In the genomic region with DNA sequence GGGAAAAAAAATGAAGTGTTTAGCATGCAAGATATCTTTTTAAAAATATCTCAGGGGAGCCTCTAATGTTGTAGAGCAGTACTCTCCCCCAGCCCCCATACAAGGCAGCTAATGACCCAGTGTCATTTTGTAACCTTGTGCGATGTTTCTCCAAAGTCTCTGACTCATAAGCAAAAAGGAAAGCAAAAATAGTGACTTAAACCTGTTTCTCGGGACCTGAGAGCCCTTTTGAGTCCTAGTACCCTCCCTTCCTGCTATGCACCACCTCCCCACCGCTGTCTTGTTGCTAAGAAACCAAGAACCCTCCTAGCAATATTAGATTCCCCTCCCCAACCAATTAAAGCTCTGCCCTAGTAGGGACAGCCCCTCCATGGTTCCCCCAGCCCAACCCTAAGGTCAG, we compare ENCODE assay signal across 9 cellular contexts. TPM values are rescaled to one million over a fixed set of nuclear protein-coding genes. Genes with fewer than 3 reads are reported as not detected.
A peak's percentile ranks its signal among the peaks of the same experiment; 100 is the strongest.
DNase-seq lines count a peak whose midpoint lies in the region; ATAC-seq and TF ChIP-seq lines count a peak whose summit lies in the region.
"Had no signal": no experiment of that assay in that cellular context is flagged by ENCODE, and none has a peak within 500 bp of the region (broad histone marks: within the 10 kb centered on the region; RNA-seq: fewer than 3 reads in every experiment).

No MANE protein-coding gene starts in this region.

- no peak overlapping the region for H4K8ac ChIP-seq in mesenchymal stem cell (ENCODE audit: low read length)

- H3K9me3 Mint-ChIP-seq in WTC11: no peaks in the 10 kb centered on the region

- H3K4me1 Mint-ChIP-seq in WTC11: peaks cover 32% of the 10 kb centered on the region

- peak; percentile 21 for DNase-seq in activated CD4-positive, CD25-positive, alpha-beta regulatory T cell treated with anti-CD3 and anti-CD28 coated beads, Interleukin-2, amount 50 U/mL, for 16 hours (ENCODE audit: low read depth, low spot score)
- DNase-seq in mesenchymal stem cell (peak; percentile 82), occipital lobe (lab: John Stamatoyannopoulos, UW) (no peak), foreskin melanocyte (no peak), brain microvascular endothelial cell (no peak), WTC11 (ENCODE audit: low spot score) (no peak)

- no peak overlapping the region for H2AK5ac ChIP-seq in mesenchymal stem cell (ENCODE audit: low read length, severe bottlenecking)

- H3K4me3 ChIP-seq in mesenchymal stem cell (ENCODE audit: insufficient read depth in 1 of 2, low read depth in 1 of 2, low read length in 2 of 2): peak overlapping the region in 1 of 2 experiments; percentile 38
- H3K4me3 ChIP-seq in brain microvascular endothelial cell (ENCODE audit: low read depth, low read length): no peak overlapping the region

- no peak overlapping the region for H3K27ac ChIP-seq in mesenchymal stem cell (ENCODE audit: low read length, poor library complexity, severe bottlenecking)
- no peak overlapping the region for H3K27ac ChIP-seq in brain microvascular endothelial cell

- peak overlapping the region; percentile 27 for H2BK120ac ChIP-seq in mesenchymal stem cell (ENCODE audit: low read depth, low read length)

- H3K27me3 ChIP-seq in mesenchymal stem cell (ENCODE audit: control insufficient read depth in 1 of 2, insufficient read depth in 1 of 2, low read length in 2 of 2) (peaks cover 0 to 4% of the 10 kb centered on the region in 2 experiments), brain microvascular endothelial cell (replicated peaks) (no peaks in the 10 kb centered on the region)

- no peak for TF ChIP-seq CTCF in brain microvascular endothelial cell (IDR thresholded peaks at IDR 0.05; ENCODE audit: low read depth, low read length, missing control alignments)
- TF ChIP-seq CTCF in WTC11 (IDR thresholded peaks at IDR 0.05): no peak

- peak; percentile 80 for ATAC-seq in GM18909 (IDR thresholded peaks at IDR 0.05; ENCODE audit: poor library complexity, unreplicated experiment)
- peak; percentile 64 for ATAC-seq in HG02840 (IDR thresholded peaks at IDR 0.05; ENCODE audit: low FRiP score, unreplicated experiment)
- no peak for ATAC-seq in WTC11

- H3K27ac Mint-ChIP-seq in WTC11: no peak overlapping the region

- no peaks in the 10 kb centered on the region for H3K79me1 ChIP-seq in mesenchymal stem cell (replicated peaks; ENCODE audit: low read length, poor library complexity, severe bottlenecking)

- H4K91ac ChIP-seq in mesenchymal stem cell (ENCODE audit: low read length): no peak overlapping the region

- H2AFZ ChIP-seq in mesenchymal stem cell (ENCODE audit: low read depth, low read length): no peak overlapping the region

- CTCF ChIA-PET in WTC11 (lab: Charles Lee): interaction anchor here (0.5 to 1.0 kb wide), 2 partner anchors 11 to 15 kb away, joined by 3 to 7 read pairs; no protein-coding TSS in a partner anchor

- 38% methylated on average over 3 of the region's 3 CpGs for WGBS in mesenchymal stem cell

- no peak overlapping the region for H3K23ac ChIP-seq in mesenchymal stem cell (ENCODE audit: low read length in 2 of 2)

- no peak overlapping the region for H3K18ac ChIP-seq in mesenchymal stem cell (ENCODE audit: low read depth in 1 of 2, low read length in 2 of 2)

- H2BK15ac ChIP-seq in mesenchymal stem cell (ENCODE audit: low read depth, poor library complexity, severe bottlenecking): no peak overlapping the region

- no peak overlapping the region for H3K14ac ChIP-seq in mesenchymal stem cell (ENCODE audit: low read length in 2 of 2)

- no peak overlapping the region for H2BK5ac ChIP-seq in mesenchymal stem cell (ENCODE audit: low read depth, low read length, poor library complexity, severe bottlenecking)

- H3K9ac ChIP-seq in mesenchymal stem cell (ENCODE audit: low read length): peak overlapping the region; percentile 22

- no peak overlapping the region for H2BK12ac ChIP-seq in mesenchymal stem cell (ENCODE audit: low read length in 2 of 2)

- POLR2A ChIA-PET in WTC11 (lab: Charles Lee): no interaction called here

- no peak overlapping the region for H3K4ac ChIP-seq in mesenchymal stem cell (ENCODE audit: low read depth in 1 of 2, low read length in 2 of 2)

- H3K36me3 ChIP-seq in mesenchymal stem cell (ENCODE audit: control insufficient read depth in 1 of 2, insufficient read depth in 2 of 2, low read depth in 1 of 2, low read length in 2 of 2) (no peaks in the 10 kb centered on the region), brain microvascular endothelial cell (replicated peaks) (no peaks in the 10 kb centered on the region)

- H3K4me1 ChIP-seq in mesenchymal stem cell (ENCODE audit: control insufficient read depth, insufficient read depth, low read depth, low read length): peaks cover 27% of the 10 kb centered on the region

- H3K9me3 ChIP-seq in mesenchymal stem cell (ENCODE audit: control insufficient read depth, low read length): no peaks in the 10 kb centered on the region

- no peak overlapping the region for H3K4me3 Mint-ChIP-seq in WTC11

- in situ Hi-C loops in brain microvascular endothelial cell (cut with HindIII; ENCODE audit: low pct_ligation_motif_present, low sequenced_read_pairs): no loop called here

- H3K36me3 Mint-ChIP-seq in WTC11: no peaks in the 10 kb centered on the region

- peaks cover 9% of the 10 kb centered on the region for H3K27me3 Mint-ChIP-seq in WTC11 (ENCODE audit: low read depth)

- H3K4me2 ChIP-seq in mesenchymal stem cell (ENCODE audit: low read length, poor library complexity, severe bottlenecking): no peak overlapping the region

TF ChIP-seq in WTC11, 78 proteins besides CTCF, POLR2A, EP300 and RAD21 (continues in another document):
- TF ChIP-seq ZNF232 (CRISPR knock-in tag; IDR thresholded peaks at IDR 0.05) (no peak), TP53 (CRISPR knock-in tag; IDR thresholded peaks at IDR 0.05) (no peak), NFE2L1 (CRISPR knock-in tag; IDR thresholded peaks at IDR 0.05) (no peak), SMAD4 (CRISPR knock-in tag; IDR thresholded peaks at IDR 0.05) (no peak), GABPB1 (CRISPR knock-in tag; IDR thresholded peaks at IDR 0.05) (no peak), CDX4 (CRISPR knock-in tag; IDR thresholded peaks at IDR 0.05; ENCODE audit: borderline replicate concordance) (no peak), ZBTB21 (CRISPR knock-in tag; IDR thresholded peaks at IDR 0.05; ENCODE audit: borderline replicate concordance) (no peak), ATF2 (CRISPR knock-in tag; IDR thresholded peaks at IDR 0.05; ENCODE audit: borderline replicate concordance, low read depth) (no peak)
- TF ChIP-seq, protein P1, sequence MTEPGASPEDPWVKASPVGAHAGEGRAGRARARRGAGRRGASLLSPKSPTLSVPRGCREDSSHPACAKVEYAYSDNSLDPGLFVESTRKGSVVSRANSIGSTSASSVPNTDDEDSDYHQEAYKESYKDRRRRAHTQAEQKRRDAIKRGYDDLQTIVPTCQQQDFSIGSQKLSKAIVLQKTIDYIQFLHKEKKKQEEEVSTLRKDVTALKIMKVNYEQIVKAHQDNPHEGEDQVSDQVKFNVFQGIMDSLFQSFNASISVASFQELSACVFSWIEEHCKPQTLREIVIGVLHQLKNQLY (CRISPR knock-in tag; IDR thresholded peaks at IDR 0.05): no peak

RNA-seq across cellular contexts. Expression of gene MYCBPAP, which starts 2.8 kb away (rescaled TPM):
- polyA plus RNA-seq in mesenchymal stem cell (2013, experiment 1 of 2): 0.23 TPM
- 0.03 TPM for polyA plus RNA-seq in mesenchymal stem cell (2013, experiment 2 of 2)
- total RNA-seq in occipital lobe: 2.0 TPM
- total RNA-seq in WTC11 (2021): 5.7 to 6.9 TPM (median 6.6 TPM) in 3 replicates

RNA-seq across cellular contexts. Expression of gene EPN3, which starts 21.5 kb away (rescaled TPM):
- 0.01 TPM for polyA plus RNA-seq in mesenchymal stem cell (2013, experiment 1 of 2)
- polyA plus RNA-seq in mesenchymal stem cell (2013, experiment 2 of 2): not detected
- total RNA-seq in occipital lobe (0.31 TPM), WTC11 (2021) (6.9 to 8.8 TPM (median 8.1 TPM) in 3 replicates)

RNA-seq across cellular contexts. Expression of gene RSAD1, which starts 32.4 kb away (rescaled TPM):
- polyA plus RNA-seq in mesenchymal stem cell (2013, experiment 1 of 2): 9.6 TPM
- polyA plus RNA-seq in mesenchymal stem cell (2013, experiment 2 of 2): 9.3 TPM
- total RNA-seq in occipital lobe (24.2 TPM), WTC11 (2021) (35.1 to 41.5 TPM (median 40.5 TPM) in 3 replicates)

RNA-seq across cellular contexts. Expression of gene SPATA20, which starts 35.9 kb away (rescaled TPM):
- 36.6 TPM for polyA plus RNA-seq in mesenchymal stem cell (2013, experiment 1 of 2)
- 37.2 TPM for polyA plus RNA-seq in mesenchymal stem cell (2013, experiment 2 of 2)
- total RNA-seq in occipital lobe: 16.2 TPM
- total RNA-seq in WTC11 (2021): 24.6 to 30.6 TPM (median 26.3 TPM) in 3 replicates

RNA-seq across cellular contexts. Expression of gene CHAD, which starts 42.4 kb away (rescaled TPM):
- not detected for polyA plus RNA-seq in mesenchymal stem cell (2013, experiment 1 of 2)
- polyA plus RNA-seq in mesenchymal stem cell (2013, experiment 2 of 2): not detected
- total RNA-seq in occipital lobe (not detected), WTC11 (2021) (0.09 TPM in 2 of 3 replicates, not detected in the other)
- total RNA-seq: glomerular endothelial cell had no signal

Comparison
In these comparisons a context has a peak if more than half of its experiments do, and no peak if none do; other contexts are left out.
1. DNase-seq: peak in activated CD4-positive, CD25-positive, alpha-beta regulatory T cell treated with anti-CD3 and anti-CD28 coated beads, Interleukin-2, amount 50 U/mL, for 16 hours (single experiment) and mesenchymal stem cell (single experiment); none in occipital lobe (single experiment), foreskin melanocyte (single experiment), brain microvascular endothelial cell (single experiment) and WTC11 (single experiment).